24 cellular contexts compared by ENCODE assay signal in the genomic region with DNA sequence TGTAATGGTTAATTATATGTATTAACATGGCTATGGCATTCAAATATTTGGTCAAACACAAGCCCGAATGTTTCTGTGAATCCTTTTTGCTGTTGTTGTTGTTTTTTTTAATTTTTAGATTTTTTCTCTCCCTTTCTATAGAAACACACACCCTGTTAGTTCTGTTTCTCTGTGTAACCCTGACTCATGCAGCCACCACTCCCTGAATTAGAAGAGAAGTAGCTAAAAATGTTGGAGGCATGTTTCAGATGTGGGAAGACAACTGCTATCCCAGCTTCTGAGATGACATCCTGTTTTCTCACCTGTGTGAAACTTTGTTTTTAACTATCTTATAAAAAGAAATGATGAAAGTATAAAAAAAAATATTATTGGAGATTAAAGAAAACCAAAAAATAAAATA.
"Had no signal": no experiment of that assay in that cellular context is flagged by ENCODE, and none has a peak within 500 bp of the region (broad histone marks: within the 10 kb centered on the region; RNA-seq: fewer than 3 reads in every experiment).

No MANE protein-coding gene starts in this region.

- FAIRE-seq: endometrium, keratinocyte had no signal

- H3K36me3 Mint-ChIP-seq: naive thymus-derived CD4-positive, alpha-beta T cell; neural progenitor cell; stimulated activated naive B cell treated with anti-CD40 and anti-IgM and Interleukin-4, amounts not matched to agents 10 μg/mL and 1 μg/mL and 100 μg/mL, for 72 hours had no signal

- H3K27me3 Mint-ChIP-seq: effector memory CD8-positive, alpha-beta T cell; stimulated activated naive B cell treated with anti-CD40 and anti-IgM and Interleukin-4, amounts not matched to agents 10 μg/mL and 1 μg/mL and 100 μg/mL, for 72 hours; stimulated activated naive CD8-positive, alpha-beta T cell treated with anti-CD3 and anti-CD28 coated beads, Interleukin-15, Interleukin-2, amounts not matched to agents 100 ng/mL and 50 ng/mL, for 24 hours had no signal

- H3K27ac ChIP-seq: gastrocnemius medialis, neural progenitor cell, parathyroid adenoma, prostate gland, sigmoid colon, skin epidermis, spleen, thoracic aorta, transverse colon, upper lobe of right lung, uterus had no signal

- H3K9me3 ChIP-seq: gastrocnemius medialis, prostate gland, sigmoid colon, spleen, thoracic aorta, transverse colon, upper lobe of right lung, uterus had no signal

- H3K9ac ChIP-seq: neural progenitor cell, parathyroid adenoma had no signal

- H3K4me2 ChIP-seq: neural progenitor cell had no signal

- DNase-seq: cortex of kidney; effector memory CD8-positive, alpha-beta T cell; gastrocnemius medialis; mesendoderm; midbrain; naive thymus-derived CD4-positive, alpha-beta T cell; right cardiac atrium; sigmoid colon; spleen; stimulated activated CD4-positive, alpha-beta T cell treated with anti-CD3 and anti-CD28 coated beads, Interleukin-4, amount 100 ng/mL, for 4 hours; stimulated activated naive B cell treated with anti-CD40 and anti-IgM and Interleukin-4, amounts not matched to agents 10 μg/mL and 1 μg/mL and 100 μg/mL, for 72 hours; transverse colon; upper lobe of right lung; uterus had no signal

- H3K36me3 ChIP-seq: gastrocnemius medialis, neural progenitor cell, prostate gland, sigmoid colon, spleen, thoracic aorta, transverse colon, upper lobe of right lung, uterus had no signal

- H3K4me1 ChIP-seq: gastrocnemius medialis, neural progenitor cell, parathyroid adenoma, prostate gland, sigmoid colon, spleen, transverse colon, upper lobe of right lung, uterus had no signal

- H3K4me3 ChIP-seq: gastrocnemius medialis, neural progenitor cell, prostate gland, sigmoid colon, skin epidermis, spleen, thoracic aorta, transverse colon, upper lobe of right lung, uterus had no signal

- ATAC-seq: effector memory CD8-positive, alpha-beta T cell; gastrocnemius medialis; left lobe of liver; naive thymus-derived CD4-positive, alpha-beta T cell; right cardiac atrium; stimulated activated naive B cell treated with anti-CD40 and anti-IgM and Interleukin-4, amounts not matched to agents 10 μg/mL and 1 μg/mL and 100 μg/mL, for 72 hours; upper lobe of right lung had no signal

- H3K27ac Mint-ChIP-seq: effector memory CD8-positive, alpha-beta T cell; naive thymus-derived CD4-positive, alpha-beta T cell; nephron; neural progenitor cell; stimulated activated naive B cell treated with anti-CD40 and anti-IgM and Interleukin-4, amounts not matched to agents 10 μg/mL and 1 μg/mL and 100 μg/mL, for 72 hours; stimulated activated naive CD8-positive, alpha-beta T cell treated with anti-CD3 and anti-CD28 coated beads, Interleukin-15, Interleukin-2, amounts not matched to agents 100 ng/mL and 50 ng/mL, for 24 hours had no signal

- H2AFZ ChIP-seq: neural progenitor cell, parathyroid adenoma had no signal

- H3K4me3 Mint-ChIP-seq: effector memory CD8-positive, alpha-beta T cell; naive thymus-derived CD4-positive, alpha-beta T cell; nephron; neural progenitor cell; stimulated activated naive B cell treated with anti-CD40 and anti-IgM and Interleukin-4, amounts not matched to agents 10 μg/mL and 1 μg/mL and 100 μg/mL, for 72 hours; stimulated activated naive CD8-positive, alpha-beta T cell treated with anti-CD3 and anti-CD28 coated beads, Interleukin-15, Interleukin-2, amounts not matched to agents 100 ng/mL and 50 ng/mL, for 24 hours had no signal

- H3K27me3 ChIP-seq: gastrocnemius medialis, neural progenitor cell, sigmoid colon, spleen, transverse colon, upper lobe of right lung, uterus had no signal

- H3K4me1 Mint-ChIP-seq: naive thymus-derived CD4-positive, alpha-beta T cell; nephron; neural progenitor cell; stimulated activated naive B cell treated with anti-CD40 and anti-IgM and Interleukin-4, amounts not matched to agents 10 μg/mL and 1 μg/mL and 100 μg/mL, for 72 hours had no signal

- H3K9me3 Mint-ChIP-seq: stimulated activated naive B cell treated with anti-CD40 and anti-IgM and Interleukin-4, amounts not matched to agents 10 μg/mL and 1 μg/mL and 100 μg/mL, for 72 hours had no signal
